In genomic region chr2:177551989-177552413, GRCh38 we compare ENCODE assay signal across 8 cellular contexts.
A peak's percentile ranks its signal among the peaks of the same experiment; 100 is the strongest.
DNase-seq lines count a peak whose midpoint lies in the region; ATAC-seq and TF ChIP-seq lines count a peak whose summit lies in the region.

No MANE protein-coding gene starts in this region.

- no peak overlapping the region for H2BK120ac ChIP-seq in mesenchymal stem cell (ENCODE audit: low read depth, low read length)

- H3K18ac ChIP-seq in mesenchymal stem cell (ENCODE audit: low read depth in 1 of 2, low read length in 2 of 2) = peak overlapping the region in 1 of 2 experiments; percentile 84

- H2BK15ac ChIP-seq in mesenchymal stem cell (ENCODE audit: low read depth, poor library complexity, severe bottlenecking) = no peak overlapping the region

- DNase-seq in EL (peak; percentile 22), NCI-H2196 (lab: John Stamatoyannopoulos, UW; ENCODE audit: unreplicated experiment) (peak; percentile 84), mesenchymal stem cell (no peak), upper lobe of right lung (no peak), NCI-H524 treated with DMSO at 0.1 percent for 48 hours (lab: John Stamatoyannopoulos, UW) (no peak)

- H3K4me1 ChIP-seq in mesenchymal stem cell (ENCODE audit: control insufficient read depth, insufficient read depth, low read depth, low read length) (peaks cover 5% of the 10 kb centered on the region), upper lobe of right lung (peaks cover 4% of the 10 kb centered on the region)

- H3K9me3 ChIP-seq in mesenchymal stem cell (ENCODE audit: control insufficient read depth, low read length) (no peaks in the 10 kb centered on the region), upper lobe of right lung (no peaks in the 10 kb centered on the region)

- H2BK5ac ChIP-seq in mesenchymal stem cell (ENCODE audit: low read depth, low read length, poor library complexity, severe bottlenecking) = no peak overlapping the region

- peak overlapping the region in 1 of 2 experiments; percentile 49 for H2BK12ac ChIP-seq in mesenchymal stem cell (ENCODE audit: low read length in 2 of 2)

- H3K27ac Mint-ChIP-seq in dendritic cell treated with granulocyte-macrophage colony-stimulating factor and Interleukin-4, amounts not matched to agents 40 ng/mL and 50 ng/mL, for 4 days = peak overlapping the region; percentile 99

- no peak overlapping the region for H4K91ac ChIP-seq in mesenchymal stem cell (ENCODE audit: low read length)

- peak overlapping the region; percentile 98 for H4K8ac ChIP-seq in mesenchymal stem cell (ENCODE audit: low read length)

- ATAC-seq in upper lobe of right lung (no peak), HG03280 (IDR thresholded peaks at IDR 0.05; ENCODE audit: unreplicated experiment) (no peak), GM21825 (IDR thresholded peaks at IDR 0.05; ENCODE audit: unreplicated experiment) (no peak)

- peaks cover 11% of the 10 kb centered on the region for H3K36me3 Mint-ChIP-seq in dendritic cell treated with granulocyte-macrophage colony-stimulating factor and Interleukin-4, amounts not matched to agents 40 ng/mL and 50 ng/mL, for 4 days (ENCODE audit: low read depth)

- no peaks in the 10 kb centered on the region for H3K9me3 Mint-ChIP-seq in dendritic cell treated with granulocyte-macrophage colony-stimulating factor and Interleukin-4, amounts not matched to agents 40 ng/mL and 50 ng/mL, for 4 days

- peak overlapping the region; percentile 59 for H3K4me2 ChIP-seq in mesenchymal stem cell (ENCODE audit: low read length, poor library complexity, severe bottlenecking)

- H3K4ac ChIP-seq in mesenchymal stem cell (ENCODE audit: low read depth in 1 of 2, low read length in 2 of 2) = peak overlapping the region in 1 of 2 experiments; percentile 24

- H3K14ac ChIP-seq in mesenchymal stem cell (ENCODE audit: low read length in 2 of 2) = no peak overlapping the region

- no peaks in the 10 kb centered on the region for H3K36me3 ChIP-seq in mesenchymal stem cell (ENCODE audit: control insufficient read depth in 1 of 2, insufficient read depth in 2 of 2, low read depth in 1 of 2, low read length in 2 of 2)
- no peaks in the 10 kb centered on the region for H3K36me3 ChIP-seq in upper lobe of right lung

- H3K27ac ChIP-seq in mesenchymal stem cell (ENCODE audit: low read length, poor library complexity, severe bottlenecking) (no peak overlapping the region), upper lobe of right lung (peak overlapping the region; percentile 99)

- H2AK5ac ChIP-seq in mesenchymal stem cell (ENCODE audit: low read length, severe bottlenecking) = no peak overlapping the region

- 81% methylated on average over 9 of the region's 12 CpGs for WGBS in mesenchymal stem cell

- peak overlapping the region; percentile 86 to 96 for H3K4me3 ChIP-seq in mesenchymal stem cell (ENCODE audit: insufficient read depth in 1 of 2, low read depth in 1 of 2, low read length in 2 of 2)
- peak overlapping the region; percentile 82 for H3K4me3 ChIP-seq in upper lobe of right lung

- H3K79me1 ChIP-seq in mesenchymal stem cell (replicated peaks; ENCODE audit: low read length, poor library complexity, severe bottlenecking) = peaks cover 2% of the 10 kb centered on the region

- peak overlapping the region; percentile 87 for H3K4me3 Mint-ChIP-seq in dendritic cell treated with granulocyte-macrophage colony-stimulating factor and Interleukin-4, amounts not matched to agents 40 ng/mL and 50 ng/mL, for 4 days

- intact Hi-C loops in dendritic cell treated with granulocyte-macrophage colony-stimulating factor and Interleukin-4, amounts not matched to agents 40 ng/mL and 50 ng/mL, for 4 days (cut with micrococcal nuclease) = loop anchor here (5.0 to 10.0 kb wide), 2 partner anchors 160 to 287 kb away; partner anchors contain the start of genes AGPS and NFE2L2
- intact Hi-C loops in upper lobe of right lung (cut with DNase I) = no loop called here

- peak overlapping the region; percentile 96 for H3K9ac ChIP-seq in mesenchymal stem cell (ENCODE audit: low read length)

- H2AFZ ChIP-seq in mesenchymal stem cell (ENCODE audit: low read depth, low read length) = peak overlapping the region; percentile 89

- H3K27me3 ChIP-seq in mesenchymal stem cell (ENCODE audit: control insufficient read depth in 1 of 2, insufficient read depth in 1 of 2, low read length in 2 of 2) (no peaks in the 10 kb centered on the region), upper lobe of right lung (no peaks in the 10 kb centered on the region)

- no peak for TF ChIP-seq CTCF in upper lobe of right lung (IDR thresholded peaks at IDR 0.05)

- H3K27me3 Mint-ChIP-seq in dendritic cell treated with granulocyte-macrophage colony-stimulating factor and Interleukin-4, amounts not matched to agents 40 ng/mL and 50 ng/mL, for 4 days = no peaks in the 10 kb centered on the region

- H3K4me1 Mint-ChIP-seq in dendritic cell treated with granulocyte-macrophage colony-stimulating factor and Interleukin-4, amounts not matched to agents 40 ng/mL and 50 ng/mL, for 4 days (ENCODE audit: low read depth) = peaks cover 10% of the 10 kb centered on the region

- H3K23ac ChIP-seq in mesenchymal stem cell (ENCODE audit: low read length in 2 of 2) = no peak overlapping the region

Comparison
In these comparisons a context has a peak if more than half of its experiments do, and no peak if none do; other contexts are left out.
1. DNase-seq: peak in EL (single experiment) and NCI-H2196 (single experiment); none in mesenchymal stem cell (single experiment), upper lobe of right lung (single experiment) and NCI-H524 treated with DMSO at 0.1 percent for 48 hours (single experiment).